Comparison of ENCODE assay signal across 16 cellular contexts in genomic region chr17:204427-205175, GRCh38. TPM values are rescaled to one million over a fixed set of nuclear protein-coding genes. Genes with fewer than 3 reads are reported as not detected.
"Had no signal": no experiment of that assay in that cellular context is flagged by ENCODE, and none has a peak within 500 bp of the region (broad histone marks: within the 10 kb centered on the region; RNA-seq: fewer than 3 reads in every experiment).

No MANE protein-coding gene starts in this region.

- DNase-seq: activated naive CD8-positive, alpha-beta T cell treated with anti-CD3 and anti-CD28 coated beads, Interleukin-2, amount 10 ng/mL, durations not matched to agents 7 days and 5 days; activated T-cell treated with anti-CD3 and anti-CD28 coated beads, Interleukin-2, amount 50 U/mL, for 1 hour; amygdala; hippocampal formation; mucosa of descending colon; naive B cell; ovary; stimulated activated CD4-positive, alpha-beta T cell treated with anti-CD3 and anti-CD28 coated beads, Interleukin-2, amount 100 ng/mL, for 24 hours; T-cell; transverse colon; WERI-Rb-1 had no signal

- H3K4me3 ChIP-seq: body of pancreas, dorsolateral prefrontal cortex, esophagus muscularis mucosa, mucosa of descending colon, ovary, psoas muscle, transverse colon had no signal

- H3K27ac ChIP-seq: body of pancreas, esophagus muscularis mucosa, ovary, psoas muscle, transverse colon, WERI-Rb-1 had no signal

- H3K9me3 ChIP-seq: body of pancreas, esophagus muscularis mucosa, mucosa of descending colon, ovary, psoas muscle, transverse colon had no signal

- H3K36me3 ChIP-seq: esophagus muscularis mucosa, ovary, transverse colon had no signal

- H3K4me1 ChIP-seq: psoas muscle had no signal

- H3K27me3 ChIP-seq: body of pancreas, ovary had no signal

- ATAC-seq: body of pancreas, psoas muscle, right cardiac atrium, T-cell had no signal

RNA-seq across cellular contexts. Expression of gene DOC2B, which starts 23.2 kb away (rescaled TPM):
- total RNA-seq: activated naive CD8-positive, alpha-beta T cell treated with anti-CD3 and anti-CD28 coated beads, Interleukin-2, amount 10 ng/mL, durations not matched to agents 7 days and 5 days had no signal
